9 cellular contexts compared by ENCODE assay signal in genomic region chr6:70633870-70634269, GRCh38.
"Had no signal": no experiment of that assay in that cellular context is flagged by ENCODE, and none has a peak within 500 bp of the region (broad histone marks: within the 10 kb centered on the region; RNA-seq: fewer than 3 reads in every experiment).

No MANE protein-coding gene starts in this region.

- H3K4me3 ChIP-seq: GM23248, HAP-1 had no signal

- H3K9me3 ChIP-seq: HAP-1 had no signal

- H3K4me3 Mint-ChIP-seq: HFFc6, IgD-negative memory B cell had no signal

- H3K36me3 Mint-ChIP-seq: IgD-negative memory B cell had no signal

- H3K9me3 Mint-ChIP-seq: HFFc6, IgD-negative memory B cell had no signal

- H3K27ac ChIP-seq: GM23248, HL-60 had no signal

- H3K27ac Mint-ChIP-seq: HFFc6, IgD-negative memory B cell had no signal

- DNase-seq: GM23248, GOT3, H7, HFFc6 had no signal

- H3K36me3 ChIP-seq: HAP-1 had no signal

- H3K4me1 Mint-ChIP-seq: IgD-negative memory B cell had no signal

- ATAC-seq: HCT116, HepG2 had no signal
